ENCODE assay signal across 21 cellular contexts in genomic region chr1:236354330-236355147, GRCh38. TPM values are rescaled to one million over a fixed set of nuclear protein-coding genes. Genes with fewer than 3 reads are reported as not detected.
DNase-seq lines count a peak whose midpoint lies in the region; ATAC-seq and TF ChIP-seq lines count a peak whose summit lies in the region.
"Had no signal": no experiment of that assay in that cellular context is flagged by ENCODE, and none has a peak within 500 bp of the region (broad histone marks: within the 10 kb centered on the region; RNA-seq: fewer than 3 reads in every experiment).

No MANE protein-coding gene starts in this region.

- TF ChIP-seq POLR2A in NB4 (IDR thresholded peaks at IDR 0.05; ENCODE audit: extremely low read depth, insufficient read length), result no peak

- peak; percentile 7 for DNase-seq in NOMO-1 treated with dmso at 0.1 percent for 144 hours (lab: John Stamatoyannopoulos, UW; ENCODE audit: unreplicated experiment)
- no peak for DNase-seq in NOMO-1 treated with DMSO at 0.1 percent for 48 hours (lab: John Stamatoyannopoulos, UW; ENCODE audit: unreplicated experiment)
- peak; percentile 46 for DNase-seq in NB4 (ENCODE audit: low read depth)
- peak; percentile 14 to 85 for DNase-seq in cardiac fibroblast (ENCODE audit: low read depth in 2 of 2)
- DNase-seq in osteocyte (ENCODE audit: extremely low spot score, unreplicated experiment), result peak; percentile 2
- DNase-seq in GM19238 (ENCODE audit: insufficient read length, low spot score), result no peak
- no peak for DNase-seq in activated T-cell treated with anti-CD3 and anti-CD28 coated beads, Interleukin-2, amount 50 U/mL, for 72 hours
- no peak for DNase-seq in AG08395 (ENCODE audit: low spot score)
- DNase-seq: activated naive CD4-positive, alpha-beta T cell treated with anti-CD3 and anti-CD28 coated beads, Interleukin-2, amount 10 ng/mL, durations not matched to agents 7 days and 5 days; CD4-positive, alpha-beta memory T cell; DND-41; heart left ventricle; left colon; NCI-H2107; stimulated activated CD8-positive, alpha-beta memory T cell treated with anti-CD3 and anti-CD28 coated beads, Interleukin-4, amount 100 ng/mL, for 48 hours; thyroid gland; WERI-Rb-1 had no signal

- ATAC-seq in activated T-cell treated with anti-CD3 and anti-CD28 coated beads, Interleukin-2, amount 50 U/mL, for 72 hours (replicated peaks in 1 of 2), result no peak
- ATAC-seq: GM12878, left colon had no signal

- TF ChIP-seq CTCF in NB4 (IDR thresholded peaks at IDR 0.05; ENCODE audit: low read depth, low read length) (no peak), cardiac fibroblast (IDR thresholded peaks at IDR 0.05; ENCODE audit: low read depth, low read length) (no peak), osteocyte (IDR thresholded peaks at IDR 0.05) (no peak)

- no peaks in the 10 kb centered on the region for H3K4me1 Mint-ChIP-seq in osteocyte (ENCODE audit: unreplicated experiment)
- H3K4me1 Mint-ChIP-seq in activated T-cell treated with anti-CD3 and anti-CD28 coated beads, Interleukin-2, amount 50 U/mL, for 72 hours (ENCODE audit: low read depth), result no peaks in the 10 kb centered on the region
- H3K4me1 Mint-ChIP-seq: activated naive CD4-positive, alpha-beta T cell treated with anti-CD3 and anti-CD28 coated beads, Interleukin-2, amount 10 ng/mL, durations not matched to agents 7 days and 5 days had no signal

- no peaks in the 10 kb centered on the region for H3K36me3 Mint-ChIP-seq in osteocyte (ENCODE audit: unreplicated experiment)
- peaks cover 5 to 6% of the 10 kb centered on the region in 2 donors for H3K36me3 Mint-ChIP-seq in activated T-cell treated with anti-CD3 and anti-CD28 coated beads, Interleukin-2, amount 50 U/mL, for 72 hours (ENCODE audit: insufficient read depth in 2 of 2)
- H3K36me3 Mint-ChIP-seq: activated naive CD4-positive, alpha-beta T cell treated with anti-CD3 and anti-CD28 coated beads, Interleukin-2, amount 10 ng/mL, durations not matched to agents 7 days and 5 days had no signal

- H3K27me3 Mint-ChIP-seq in osteocyte (ENCODE audit: unreplicated experiment), result no peaks in the 10 kb centered on the region
- H3K27me3 Mint-ChIP-seq in activated T-cell treated with anti-CD3 and anti-CD28 coated beads, Interleukin-2, amount 50 U/mL, for 72 hours (ENCODE audit: low read depth), result peaks cover 7% of the 10 kb centered on the region

- no peak overlapping the region for H3K27ac Mint-ChIP-seq in osteocyte (ENCODE audit: unreplicated experiment)
- no peak overlapping the region for H3K27ac Mint-ChIP-seq in activated T-cell treated with anti-CD3 and anti-CD28 coated beads, Interleukin-2, amount 50 U/mL, for 72 hours
- H3K27ac Mint-ChIP-seq: activated naive CD4-positive, alpha-beta T cell treated with anti-CD3 and anti-CD28 coated beads, Interleukin-2, amount 10 ng/mL, durations not matched to agents 7 days and 5 days; CD4-positive, alpha-beta memory T cell had no signal

- H3K4me3 Mint-ChIP-seq in osteocyte (ENCODE audit: unreplicated experiment), result no peak overlapping the region
- no peak overlapping the region for H3K4me3 Mint-ChIP-seq in activated T-cell treated with anti-CD3 and anti-CD28 coated beads, Interleukin-2, amount 50 U/mL, for 72 hours
- H3K4me3 Mint-ChIP-seq: activated naive CD4-positive, alpha-beta T cell treated with anti-CD3 and anti-CD28 coated beads, Interleukin-2, amount 10 ng/mL, durations not matched to agents 7 days and 5 days; CD4-positive, alpha-beta memory T cell had no signal

- H3K9me3 Mint-ChIP-seq in osteocyte (ENCODE audit: unreplicated experiment), result peaks cover 8% of the 10 kb centered on the region
- peaks cover 6 to 8% of the 10 kb centered on the region in 2 donors for H3K9me3 Mint-ChIP-seq in activated T-cell treated with anti-CD3 and anti-CD28 coated beads, Interleukin-2, amount 50 U/mL, for 72 hours

- H3K4me3 ChIP-seq in NB4 (ENCODE audit: low read depth, low read length) (no peak overlapping the region), cardiac fibroblast (replicated peaks in 1 of 2; ENCODE audit: low read depth in 2 of 2, low read length in 2 of 2) (no peak overlapping the region)
- H3K4me3 ChIP-seq: GM12878, heart left ventricle, SK-N-MC, thyroid gland had no signal

RNA-seq across cellular contexts. Expression of gene EDARADD, which starts 39.5 kb away (rescaled TPM):
- 0.34 and 0.59 TPM in 2 replicates for total RNA-seq in osteocyte
- total RNA-seq in activated T-cell treated with anti-CD3 and anti-CD28 coated beads, Interleukin-2, amount 50 U/mL, for 72 hours, result 1 to 10 TPM; 1.9 to 7.1 TPM
- total RNA-seq: endothelial cell of umbilical vein, pulmonary artery endothelial cell had no signal

Comparison
In these comparisons a context has a peak if more than half of its experiments do, and no peak if none do; other contexts are left out.
1. DNase-seq: peak in NOMO-1 treated with dmso at 0.1 percent for 144 hours (single experiment), NB4 (single experiment), cardiac fibroblast (2 of 2) and osteocyte (single experiment); none in NOMO-1 treated with DMSO at 0.1 percent for 48 hours (single experiment), GM19238 (single experiment), activated T-cell treated with anti-CD3 and anti-CD28 coated beads, Interleukin-2, amount 50 U/mL, for 72 hours (0 of 2) and AG08395 (single experiment).